In the genomic region with DNA sequence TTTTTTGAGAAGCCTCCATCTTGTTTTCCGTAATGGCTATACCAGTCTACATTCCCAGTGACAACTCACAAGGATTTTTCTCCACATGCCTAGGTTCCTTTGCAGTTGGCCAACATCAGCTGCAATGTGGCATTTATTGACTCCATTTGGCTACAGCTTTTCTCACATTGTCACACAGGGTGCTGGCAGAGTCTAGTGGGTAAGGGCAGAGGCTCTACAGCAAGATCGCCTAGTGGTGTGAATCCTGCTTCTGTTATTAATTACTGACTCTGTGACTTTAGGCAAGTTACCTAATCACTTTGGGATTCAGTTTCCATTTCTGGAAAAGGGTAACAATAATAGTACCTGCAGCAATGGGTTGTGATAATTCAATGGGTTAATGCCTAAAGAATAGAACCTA, we compare ENCODE assay signal across 30 cellular contexts. TPM values are rescaled to one million over a fixed set of nuclear protein-coding genes. Genes with fewer than 3 reads are reported as not detected.
DNase-seq lines count a peak whose midpoint lies in the region; ATAC-seq and TF ChIP-seq lines count a peak whose summit lies in the region.
"Had no signal": no experiment of that assay in that cellular context is flagged by ENCODE, and none has a peak within 500 bp of the region (broad histone marks: within the 10 kb centered on the region; RNA-seq: fewer than 3 reads in every experiment).

No MANE protein-coding gene starts in this region.

- H3K4me3 Mint-ChIP-seq in activated CD4-positive, alpha-beta T cell treated with anti-CD3 and anti-CD28 coated beads for 36 hours: no peak overlapping the region
- H3K4me3 Mint-ChIP-seq: activated naive CD8-positive, alpha-beta T cell treated with anti-CD3 and anti-CD28 coated beads for 36 hours; CD8-positive, alpha-beta T cell; central memory CD8-positive, alpha-beta T cell; endodermal cell had no signal

- no peak overlapping the region for H3K4me2 ChIP-seq in SK-N-SH
- H3K4me2 ChIP-seq in Loucy (ENCODE audit: low read depth, low read length, poor library complexity, severe bottlenecking): peak overlapping the region; percentile 27
- H3K4me2 ChIP-seq in mammary epithelial cell (ENCODE audit: insufficient read depth, low read depth, low read length): no peak overlapping the region

- no peak for TF ChIP-seq CTCF in SK-N-SH (IDR thresholded peaks at IDR 0.05)
- no peak for TF ChIP-seq CTCF in Loucy (conservative IDR thresholded peaks at IDR 0.05; ENCODE audit: low read length)
- TF ChIP-seq CTCF in mammary epithelial cell (conservative IDR thresholded peaks at IDR 0.05 in 1 of 2, IDR thresholded peaks at IDR 0.05 in 1 of 2; ENCODE audit: extremely low read depth in 1 of 2, insufficient read depth in 1 of 2, low read depth in 1 of 2, low read length in 2 of 2): no peak

- H3K79me2 ChIP-seq in SK-N-SH (ENCODE audit: insufficient read depth): no peaks in the 10 kb centered on the region
- H3K79me2 ChIP-seq in Loucy (ENCODE audit: insufficient read depth, low read length): no peaks in the 10 kb centered on the region
- no peaks in the 10 kb centered on the region for H3K79me2 ChIP-seq in mammary epithelial cell (ENCODE audit: insufficient read depth, low read length)

- in situ Hi-C loops in mammary epithelial cell (cut with MboI; ENCODE audit: low sequenced_read_pairs in 2 of 2): loop anchor here in 1 of 2 donors (25.0 kb wide), 1 partner anchor 192 kb away; no protein-coding TSS in a partner anchor

- intact Hi-C loops in mammary epithelial cell (cut with micrococcal nuclease): no loop called here
- intact Hi-C loops in activated CD4-positive, alpha-beta T cell treated with anti-CD3 and anti-CD28 coated beads for 36 hours (cut with DNase I, micrococcal nuclease): no loop called here

- TF ChIP-seq EP300 in SK-N-SH (IDR thresholded peaks at IDR 0.05; ENCODE audit: borderline replicate concordance in 1 of 2, low read depth in 1 of 2, low read length in 1 of 2): no peak

- H2AFZ ChIP-seq in SK-N-SH (ENCODE audit: low read depth) (no peak overlapping the region), Loucy (ENCODE audit: low read length) (no peak overlapping the region), mammary epithelial cell (ENCODE audit: low read depth, low read length) (peak overlapping the region; percentile 56)

- peaks cover 11% of the 10 kb centered on the region for H3K27me3 Mint-ChIP-seq in activated CD4-positive, alpha-beta T cell treated with anti-CD3 and anti-CD28 coated beads for 36 hours
- H3K27me3 Mint-ChIP-seq: central memory CD8-positive, alpha-beta T cell had no signal

- no peak for TF ChIP-seq RAD21 in SK-N-SH (IDR thresholded peaks at IDR 0.05; ENCODE audit: low read length)

- no peak overlapping the region for H3K4me3 ChIP-seq in SK-N-SH (ENCODE audit: low read depth in 2 of 2, low read length in 1 of 2)
- H3K4me3 ChIP-seq in Loucy (ENCODE audit: low read length, poor library complexity, severe bottlenecking): no peak overlapping the region
- no peak overlapping the region for H3K4me3 ChIP-seq in mammary epithelial cell (replicated peaks in 1 of 3; ENCODE audit: insufficient read depth in 1 of 3, low read depth in 2 of 3, low read length in 3 of 3)
- H3K4me3 ChIP-seq: ascending aorta, heart right ventricle, Peyer's patch, psoas muscle, tibial nerve had no signal

- BruUV-seq in mammary epithelial cell (replicated peaks; lab: Mats Ljungman, UMichigan): no TSS peak

- ATAC-seq in SK-N-SH treated with all-trans-retinoic acid at 6 μM for 48 hours: no peak
- ATAC-seq in activated CD4-positive, alpha-beta T cell treated with anti-CD3 and anti-CD28 coated beads for 36 hours: no peak
- no peak for ATAC-seq in left lobe of liver
- ATAC-seq in HG02852 (IDR thresholded peaks at IDR 0.05; ENCODE audit: unreplicated experiment): no peak
- ATAC-seq: CD8-positive, alpha-beta T cell; heart right ventricle; left ventricle myocardium superior; psoas muscle had no signal

- peaks cover 11% of the 10 kb centered on the region for H3F3A ChIP-seq in SK-N-SH (replicated peaks; ENCODE audit: insufficient read depth)
- H3F3A ChIP-seq in Loucy (ENCODE audit: low read depth): no peaks in the 10 kb centered on the region

- H3K4me1 Mint-ChIP-seq in activated CD4-positive, alpha-beta T cell treated with anti-CD3 and anti-CD28 coated beads for 36 hours: peaks cover 20% of the 10 kb centered on the region
- H3K4me1 Mint-ChIP-seq: endodermal cell had no signal

- POLR2A ChIA-PET in SK-N-SH (lab: Yijun Ruan, JAX): no interaction called here
- POLR2A ChIA-PET in activated CD4-positive, alpha-beta T cell treated with anti-CD3 and anti-CD28 coated beads for 36 hours (lab: Charles Lee): no interaction called here

- H3K27me3 ChIP-seq in SK-N-SH (ENCODE audit: insufficient read depth) (no peaks in the 10 kb centered on the region), Loucy (ENCODE audit: insufficient read depth, low read length, poor library complexity, severe bottlenecking) (no peaks in the 10 kb centered on the region), mammary epithelial cell (ENCODE audit: insufficient read depth, low read length) (no peaks in the 10 kb centered on the region)
- H3K27me3 ChIP-seq: ascending aorta, heart right ventricle, Peyer's patch, tibial nerve had no signal

- no peak overlapping the region for H3K27ac Mint-ChIP-seq in activated CD4-positive, alpha-beta T cell treated with anti-CD3 and anti-CD28 coated beads for 36 hours
- H3K27ac Mint-ChIP-seq: endodermal cell had no signal

- dilution Hi-C loops in mammary epithelial cell (cut with HindIII; ENCODE audit: low sequenced_read_pairs): no loop called here

- H3K9ac ChIP-seq in SK-N-SH (no peak overlapping the region), Loucy (ENCODE audit: low read depth, low read length, poor library complexity, severe bottlenecking) (no peak overlapping the region), mammary epithelial cell (ENCODE audit: insufficient read depth, low read length) (no peak overlapping the region)

- H4K20me1 ChIP-seq in SK-N-SH (ENCODE audit: insufficient read depth) (no peaks in the 10 kb centered on the region), Loucy (ENCODE audit: insufficient read depth, low read length, poor library complexity, severe bottlenecking) (no peaks in the 10 kb centered on the region), mammary epithelial cell (ENCODE audit: insufficient read depth, low read length) (no peaks in the 10 kb centered on the region)

- DNase-seq in SK-N-SH (no peak), mammary epithelial cell (no peak), cortex of kidney (lab: John Stamatoyannopoulos, UW) (no peak), left lobe of liver (ENCODE audit: low spot score) (no peak)
- no peak for DNase-seq in activated CD4-positive, alpha-beta T cell treated with anti-CD3 and anti-CD28 coated beads for 36 hours
- DNase-seq: activated CD4-positive, alpha-beta T cell treated with anti-CD3 and anti-CD28 coated beads for 4 hours; activated gamma-delta T cell; CD8-positive, alpha-beta T cell; dermis blood vessel endothelial cell; endodermal cell; heart right ventricle; left ventricle myocardium superior; midbrain; naive thymus-derived CD4-positive, alpha-beta T cell; NCI-H146; NCI-H748 treated with DMSO at 0.1 percent for 48 hours; occipital lobe; Peyer's patch; psoas muscle; SHP77 treated with DMSO at 0.1 percent for 48 hours; stimulated activated CD4-positive, alpha-beta T cell treated with anti-CD3 and anti-CD28 coated beads, Interleukin-4, amount 100 ng/mL, for 4 hours had no signal

- H3K4me1 ChIP-seq in SK-N-SH (ENCODE audit: control insufficient read depth in 1 of 2, insufficient read depth in 2 of 2, low read depth in 1 of 2, low read length in 1 of 2) (no peaks in the 10 kb centered on the region; a peak in 1 of 4 replicates), Loucy (ENCODE audit: insufficient read depth, low read length, poor library complexity, severe bottlenecking) (peaks cover 21% of the 10 kb centered on the region), mammary epithelial cell (ENCODE audit: insufficient read depth, low read length) (peaks cover 21% of the 10 kb centered on the region)
- H3K4me1 ChIP-seq: ascending aorta, psoas muscle had no signal

- H3K27ac ChIP-seq in SK-N-SH (ENCODE audit: low read depth in 2 of 2, low read length in 1 of 2) (peak overlapping the region in 1 of 2 experiments; percentile 74; a peak in 1 of 4 replicates), mammary epithelial cell (ENCODE audit: insufficient read depth, low read depth, low read length) (peak overlapping the region; percentile 61)
- H3K27ac ChIP-seq: 22Rv1, ascending aorta, Peyer's patch, psoas muscle, tibial nerve had no signal

- WGBS in SK-N-SH (ENCODE audit: low lambda C conversion rate): 51% methylated on average over 2 of the region's 2 CpGs
- WGBS in mammary epithelial cell (ENCODE audit: low coverage, missing lambda C conversion rate): 51% methylated on average over 2 of the region's 2 CpGs

- H3K9me3 Mint-ChIP-seq in activated CD4-positive, alpha-beta T cell treated with anti-CD3 and anti-CD28 coated beads for 36 hours (ENCODE audit: low read depth): no peaks in the 10 kb centered on the region
- H3K9me3 Mint-ChIP-seq: CD8-positive, alpha-beta T cell; central memory CD8-positive, alpha-beta T cell; endodermal cell; naive thymus-derived CD4-positive, alpha-beta T cell; T-helper 2 cell treated with Interferon-gamma antibody and Interleukin-4, amounts not matched to agents 5 μg/mL and 100 μg/mL, for 36 hours had no signal

- H3K36me3 ChIP-seq in SK-N-SH (replicated peaks in 1 of 2; ENCODE audit: control insufficient read depth in 1 of 2, insufficient read depth in 2 of 2, low read length in 1 of 2) (no peaks in the 10 kb centered on the region), Loucy (ENCODE audit: insufficient read depth, low read length) (no peaks in the 10 kb centered on the region), mammary epithelial cell (ENCODE audit: insufficient read depth, low read length) (no peaks in the 10 kb centered on the region)
- H3K36me3 ChIP-seq: ascending aorta, heart right ventricle, Peyer's patch, tibial nerve had no signal

- H3K9me3 ChIP-seq in SK-N-SH (no peaks in the 10 kb centered on the region), Loucy (ENCODE audit: insufficient read depth, low read depth, low read length) (no peaks in the 10 kb centered on the region), mammary epithelial cell (replicated peaks; ENCODE audit: insufficient read depth, low read length) (no peaks in the 10 kb centered on the region)
- H3K9me3 ChIP-seq: ascending aorta, heart right ventricle, Peyer's patch, psoas muscle, tibial nerve had no signal

- H3K9me2 ChIP-seq in SK-N-SH (no peaks in the 10 kb centered on the region), Loucy (replicated peaks; ENCODE audit: low read depth, low read length) (no peaks in the 10 kb centered on the region)

- H3K36me3 Mint-ChIP-seq in activated CD4-positive, alpha-beta T cell treated with anti-CD3 and anti-CD28 coated beads for 36 hours (ENCODE audit: low read depth): no peaks in the 10 kb centered on the region
- H3K36me3 Mint-ChIP-seq: activated naive CD8-positive, alpha-beta T cell treated with anti-CD3 and anti-CD28 coated beads for 36 hours; CD8-positive, alpha-beta T cell; naive thymus-derived CD4-positive, alpha-beta T cell had no signal

- CTCF ChIA-PET in SK-N-SH (lab: Yijun Ruan, JAX) (no interaction called here), mammary epithelial cell (lab: Charles Lee; ENCODE audit: low non-redundant PET) (no interaction called here)
- CTCF ChIA-PET in activated CD4-positive, alpha-beta T cell treated with anti-CD3 and anti-CD28 coated beads for 36 hours (lab: Charles Lee): interaction anchor here (0.6 kb wide), 1 partner anchor 102 kb away, joined by 3 read pairs; no protein-coding TSS in a partner anchor

RNA-seq across cellular contexts. Expression of gene PTGS2, which starts 59.7 kb away (rescaled TPM):
- 5.9 and 6.3 TPM in 2 replicates for polyA plus RNA-seq in SK-N-SH (2012; rRNA removed)
- polyA plus RNA-seq in SK-N-SH (2012; cell fraction: cytosol; rRNA removed): 4.1 and 5.8 TPM in 2 replicates
- polyA plus RNA-seq in SK-N-SH (2012; cell fraction: nucleus; rRNA removed): 12.8 and 17.6 TPM in 2 replicates
- 100 to 1,000 TPM in 1 of 2 donors, 10 to 100 TPM in 1; 11.7 to 304 TPM for total RNA-seq in mammary epithelial cell
- 13.5 TPM for polyA plus RNA-seq in mammary epithelial cell
- polyA minus RNA-seq in mammary epithelial cell: 17.1 TPM
- 1 to 10 TPM; 1.1 to 1.2 TPM for total RNA-seq in activated CD4-positive, alpha-beta T cell treated with anti-CD3 and anti-CD28 coated beads for 36 hours
- 0.48 TPM for total RNA-seq in left lobe of liver
- polyA plus RNA-seq: naive thymus-derived CD4-positive, alpha-beta T cell had no signal
